Comparison of ENCODE assay signal across 1 cellular context in the genomic region with DNA sequence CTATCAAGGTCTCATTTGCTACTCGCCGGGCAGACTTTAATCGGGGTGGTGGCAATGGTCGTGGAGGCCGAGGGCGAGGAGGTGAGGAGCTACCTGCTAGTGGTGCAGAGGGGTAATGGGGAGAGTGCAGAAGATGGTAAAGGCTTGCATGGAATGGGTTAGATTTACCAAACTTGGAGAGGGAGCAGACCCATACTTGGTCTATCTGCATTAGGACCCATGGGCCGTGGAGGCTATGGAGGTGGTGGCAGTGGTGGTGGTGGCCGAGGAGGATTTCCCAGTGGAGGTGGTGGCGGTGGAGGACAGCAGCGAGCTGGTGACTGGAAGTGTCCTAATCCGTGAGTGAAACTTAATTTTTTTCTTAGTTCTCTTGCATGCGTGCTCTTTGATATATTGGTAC.
TF ChIP-seq lines count a peak whose summit lies in the region.

No MANE protein-coding gene starts in this region.

TF ChIP-seq in K562, 482 proteins besides CTCF, POLR2A, EP300 and RAD21 (continues in another document):
- no peak for TF ChIP-seq ZNF253 (CRISPR knock-in tag; conservative IDR thresholded peaks at IDR 0.05)
- TF ChIP-seq ZNF3 (CRISPR knock-in tag; IDR thresholded peaks at IDR 0.05): no peak
- no peak for TF ChIP-seq NCOA2 (IDR thresholded peaks at IDR 0.05; ENCODE audit: partially characterized antibody in 2 of 2)
- TF ChIP-seq TOE1 (IDR thresholded peaks at IDR 0.05; ENCODE audit: borderline replicate concordance): no peak
- no peak for TF ChIP-seq TOE1 (CRISPR knock-in tag; IDR thresholded peaks at IDR 0.05; ENCODE audit: borderline replicate concordance, low read depth)
- TF ChIP-seq, protein P1, sequence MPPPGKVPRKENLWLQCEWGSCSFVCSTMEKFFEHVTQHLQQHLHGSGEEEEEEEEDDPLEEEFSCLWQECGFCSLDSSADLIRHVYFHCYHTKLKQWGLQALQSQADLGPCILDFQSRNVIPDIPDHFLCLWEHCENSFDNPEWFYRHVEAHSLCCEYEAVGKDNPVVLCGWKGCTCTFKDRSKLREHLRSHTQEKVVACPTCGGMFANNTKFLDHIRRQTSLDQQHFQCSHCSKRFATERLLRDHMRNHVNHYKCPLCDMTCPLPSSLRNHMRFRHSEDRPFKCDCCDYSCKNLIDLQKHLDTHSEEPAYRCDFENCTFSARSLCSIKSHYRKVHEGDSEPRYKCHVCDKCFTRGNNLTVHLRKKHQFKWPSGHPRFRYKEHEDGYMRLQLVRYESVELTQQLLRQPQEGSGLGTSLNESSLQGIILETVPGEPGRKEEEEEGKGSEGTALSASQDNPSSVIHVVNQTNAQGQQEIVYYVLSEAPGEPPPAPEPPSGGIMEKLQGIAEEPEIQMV (tag; conservative IDR thresholded peaks at IDR 0.05; ENCODE audit: low read depth): no peak
- TF ChIP-seq HNRNPH1 (optimal IDR thresholded peaks at IDR 0.05; ENCODE audit: low read depth, low read length): no peak
- TF ChIP-seq FOXA1 (IDR thresholded peaks at IDR 0.05; ENCODE audit: borderline replicate concordance): no peak
- TF ChIP-seq DDX20 (tag; IDR thresholded peaks at IDR 0.05; ENCODE audit: low read depth): no peak
- TF ChIP-seq E2F1 (CRISPR knock-in tag; IDR thresholded peaks at IDR 0.05): no peak
- TF ChIP-seq, protein P2, sequence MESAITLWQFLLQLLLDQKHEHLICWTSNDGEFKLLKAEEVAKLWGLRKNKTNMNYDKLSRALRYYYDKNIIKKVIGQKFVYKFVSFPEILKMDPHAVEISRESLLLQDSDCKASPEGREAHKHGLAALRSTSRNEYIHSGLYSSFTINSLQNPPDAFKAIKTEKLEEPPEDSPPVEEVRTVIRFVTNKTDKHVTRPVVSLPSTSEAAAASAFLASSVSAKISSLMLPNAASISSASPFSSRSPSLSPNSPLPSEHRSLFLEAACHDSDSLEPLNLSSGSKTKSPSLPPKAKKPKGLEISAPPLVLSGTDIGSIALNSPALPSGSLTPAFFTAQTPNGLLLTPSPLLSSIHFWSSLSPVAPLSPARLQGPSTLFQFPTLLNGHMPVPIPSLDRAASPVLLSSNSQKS (CRISPR knock-in tag; IDR thresholded peaks at IDR 0.05): no peak
- TF ChIP-seq ZNF780A (CRISPR knock-in tag; IDR thresholded peaks at IDR 0.05): no peak
- no peak for TF ChIP-seq TFAP4 (CRISPR knock-in tag; IDR thresholded peaks at IDR 0.05; ENCODE audit: borderline replicate concordance)
- TF ChIP-seq, protein P3, sequence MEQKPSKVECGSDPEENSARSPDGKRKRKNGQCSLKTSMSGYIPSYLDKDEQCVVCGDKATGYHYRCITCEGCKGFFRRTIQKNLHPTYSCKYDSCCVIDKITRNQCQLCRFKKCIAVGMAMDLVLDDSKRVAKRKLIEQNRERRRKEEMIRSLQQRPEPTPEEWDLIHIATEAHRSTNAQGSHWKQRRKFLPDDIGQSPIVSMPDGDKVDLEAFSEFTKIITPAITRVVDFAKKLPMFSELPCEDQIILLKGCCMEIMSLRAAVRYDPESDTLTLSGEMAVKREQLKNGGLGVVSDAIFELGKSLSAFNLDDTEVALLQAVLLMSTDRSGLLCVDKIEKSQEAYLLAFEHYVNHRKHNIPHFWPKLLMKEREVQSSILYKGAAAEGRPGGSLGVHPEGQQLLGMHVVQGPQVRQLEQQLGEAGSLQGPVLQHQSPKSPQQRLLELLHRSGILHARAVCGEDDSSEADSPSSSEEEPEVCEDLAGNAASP (IDR thresholded peaks at IDR 0.05): no peak
- TF ChIP-seq ZNF354B (CRISPR knock-in tag; IDR thresholded peaks at IDR 0.05): no peak
- no peak for TF ChIP-seq ERF (CRISPR knock-in tag; IDR thresholded peaks at IDR 0.05)
- no peak for TF ChIP-seq LEF1 (IDR thresholded peaks at IDR 0.05)
- TF ChIP-seq NCOA4 (IDR thresholded peaks at IDR 0.05; ENCODE audit: partially characterized antibody): no peak
- peak; percentile 65; the same call in 1 of the 2 replicates for TF ChIP-seq POLR2AphosphoS2 (IDR thresholded peaks at IDR 0.05; ENCODE audit: low read length)
- TF ChIP-seq ZBTB1 (CRISPR knock-in tag; IDR thresholded peaks at IDR 0.05; ENCODE audit: borderline replicate concordance, low read depth): no peak
- TF ChIP-seq HDAC2 (IDR thresholded peaks at IDR 0.05): no peak
- no peak for TF ChIP-seq KDM5B (IDR thresholded peaks at IDR 0.05; ENCODE audit: insufficient replicate concordance, low read depth, low read length)
- TF ChIP-seq NFYB (IDR thresholded peaks at IDR 0.05; ENCODE audit: extremely low read depth, insufficient read length): no peak
- no peak for TF ChIP-seq FOSL1 (tag; conservative IDR thresholded peaks at IDR 0.05)
- TF ChIP-seq NCOA6 (IDR thresholded peaks at IDR 0.05): no peak
- TF ChIP-seq ZNF41 (CRISPR knock-in tag; conservative IDR thresholded peaks at IDR 0.05): no peak
- TF ChIP-seq, protein P4, sequence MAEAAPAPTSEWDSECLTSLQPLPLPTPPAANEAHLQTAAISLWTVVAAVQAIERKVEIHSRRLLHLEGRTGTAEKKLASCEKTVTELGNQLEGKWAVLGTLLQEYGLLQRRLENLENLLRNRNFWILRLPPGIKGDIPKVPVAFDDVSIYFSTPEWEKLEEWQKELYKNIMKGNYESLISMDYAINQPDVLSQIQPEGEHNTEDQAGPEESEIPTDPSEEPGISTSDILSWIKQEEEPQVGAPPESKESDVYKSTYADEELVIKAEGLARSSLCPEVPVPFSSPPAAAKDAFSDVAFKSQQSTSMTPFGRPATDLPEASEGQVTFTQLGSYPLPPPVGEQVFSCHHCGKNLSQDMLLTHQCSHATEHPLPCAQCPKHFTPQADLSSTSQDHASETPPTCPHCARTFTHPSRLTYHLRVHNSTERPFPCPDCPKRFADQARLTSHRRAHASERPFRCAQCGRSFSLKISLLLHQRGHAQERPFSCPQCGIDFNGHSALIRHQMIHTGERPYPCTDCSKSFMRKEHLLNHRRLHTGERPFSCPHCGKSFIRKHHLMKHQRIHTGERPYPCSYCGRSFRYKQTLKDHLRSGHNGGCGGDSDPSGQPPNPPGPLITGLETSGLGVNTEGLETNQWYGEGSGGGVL (CRISPR knock-in tag; IDR thresholded peaks at IDR 0.05): no peak
- TF ChIP-seq RNF2 (IDR thresholded peaks at IDR 0.05): no peak
- TF ChIP-seq ZNF76 (CRISPR knock-in tag; IDR thresholded peaks at IDR 0.05; ENCODE audit: borderline replicate concordance): no peak
- TF ChIP-seq BDP1 (IDR thresholded peaks at IDR 0.05; ENCODE audit: insufficient read depth, insufficient read length): no peak
- TF ChIP-seq, protein P5, sequence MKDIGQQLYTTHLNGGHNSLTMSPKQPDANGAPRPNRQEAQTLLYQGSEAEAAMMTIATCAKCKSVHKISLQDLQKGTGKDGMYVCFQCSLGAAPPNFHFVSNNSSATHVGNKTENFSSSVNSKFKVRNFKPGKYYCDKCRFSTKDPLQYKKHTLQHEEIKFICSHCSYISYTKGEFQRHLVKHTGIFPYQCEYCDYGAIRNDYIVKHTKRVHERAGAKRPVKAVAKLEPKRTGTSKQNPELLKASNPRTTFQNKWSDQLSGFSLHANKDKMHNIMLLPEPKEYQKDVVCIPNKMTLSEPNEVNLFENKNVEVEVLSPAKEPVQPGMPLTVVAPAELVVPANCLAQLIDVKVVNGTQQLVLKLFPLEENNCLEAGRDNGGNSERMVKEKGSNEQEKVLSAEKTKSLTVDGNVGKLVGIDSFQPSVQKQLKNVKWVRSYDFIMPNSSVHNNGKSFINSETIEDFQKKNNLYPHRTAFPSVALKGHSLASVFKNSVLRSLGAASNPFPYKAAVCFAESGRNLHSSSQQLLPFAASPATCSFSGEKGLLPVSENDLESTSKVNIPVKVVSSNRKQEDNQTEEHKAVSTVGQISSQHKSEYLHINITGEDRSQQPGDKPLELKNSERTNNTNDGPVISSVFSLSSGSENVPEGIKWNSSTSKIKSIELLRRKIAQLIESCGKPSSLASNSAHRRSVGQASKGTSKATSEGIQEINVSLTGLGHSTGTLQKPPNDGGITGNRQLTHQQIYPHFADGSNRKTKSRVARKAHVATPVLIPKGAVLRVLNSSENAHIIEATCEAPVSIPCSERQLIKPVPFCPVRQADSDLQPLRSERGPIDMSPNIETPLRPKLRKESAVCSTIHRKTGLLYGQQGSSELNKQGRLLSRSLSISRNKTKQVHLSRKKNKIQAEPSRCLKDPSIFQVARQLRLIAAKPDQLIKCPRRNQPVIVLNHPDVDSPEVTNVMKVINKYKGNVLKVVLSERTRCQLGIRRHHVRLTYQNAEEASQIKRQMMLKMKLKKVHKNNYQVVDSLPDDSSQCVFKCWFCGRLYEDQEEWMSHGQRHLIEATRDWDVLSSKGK (CRISPR knock-in tag; IDR thresholded peaks at IDR 0.05): no peak
- TF ChIP-seq FOXK2 (conservative IDR thresholded peaks at IDR 0.05 in 1 of 2, IDR thresholded peaks at IDR 0.05 in 1 of 2; ENCODE audit: low read depth in 2 of 2): no peak
- peak; percentile 24 for TF ChIP-seq POLR2B (IDR thresholded peaks at IDR 0.05; ENCODE audit: low read depth, partially characterized antibody)
- TF ChIP-seq ZNF124 (CRISPR knock-in tag; IDR thresholded peaks at IDR 0.05): no peak
- no peak for TF ChIP-seq OTX1 (CRISPR knock-in tag; IDR thresholded peaks at IDR 0.05)
- TF ChIP-seq ELF2 (CRISPR knock-in tag; IDR thresholded peaks at IDR 0.05): no peak
- TF ChIP-seq RBFOX2 (IDR thresholded peaks at IDR 0.05; ENCODE audit: low read depth, low read length): peak; percentile 32; the same call in 1 of the 2 replicates
- peak; percentile 71 for TF ChIP-seq SUPT5H (IDR thresholded peaks at IDR 0.05)
- TF ChIP-seq HNRNPUL1 (IDR thresholded peaks at IDR 0.05; ENCODE audit: low read length): no peak
- TF ChIP-seq, protein P6, sequence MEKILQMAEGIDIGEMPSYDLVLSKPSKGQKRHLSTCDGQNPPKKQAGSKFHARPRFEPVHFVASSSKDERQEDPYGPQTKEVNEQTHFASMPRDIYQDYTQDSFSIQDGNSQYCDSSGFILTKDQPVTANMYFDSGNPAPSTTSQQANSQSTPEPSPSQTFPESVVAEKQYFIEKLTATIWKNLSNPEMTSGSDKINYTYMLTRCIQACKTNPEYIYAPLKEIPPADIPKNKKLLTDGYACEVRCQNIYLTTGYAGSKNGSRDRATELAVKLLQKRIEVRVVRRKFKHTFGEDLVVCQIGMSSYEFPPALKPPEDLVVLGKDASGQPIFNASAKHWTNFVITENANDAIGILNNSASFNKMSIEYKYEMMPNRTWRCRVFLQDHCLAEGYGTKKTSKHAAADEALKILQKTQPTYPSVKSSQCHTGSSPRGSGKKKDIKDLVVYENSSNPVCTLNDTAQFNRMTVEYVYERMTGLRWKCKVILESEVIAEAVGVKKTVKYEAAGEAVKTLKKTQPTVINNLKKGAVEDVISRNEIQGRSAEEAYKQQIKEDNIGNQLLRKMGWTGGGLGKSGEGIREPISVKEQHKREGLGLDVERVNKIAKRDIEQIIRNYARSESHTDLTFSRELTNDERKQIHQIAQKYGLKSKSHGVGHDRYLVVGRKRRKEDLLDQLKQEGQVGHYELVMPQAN (IDR thresholded peaks at IDR 0.05; ENCODE audit: borderline replicate concordance): no peak
- TF ChIP-seq ZNF436 (CRISPR knock-in tag; IDR thresholded peaks at IDR 0.05): no peak
- TF ChIP-seq ZBTB17 (CRISPR knock-in tag; IDR thresholded peaks at IDR 0.05): no peak
- peak; percentile 12; the same call in 1 of the 2 replicates for TF ChIP-seq POLR2G (IDR thresholded peaks at IDR 0.05; ENCODE audit: low read depth, low read length)
- TF ChIP-seq L3MBTL2 (IDR thresholded peaks at IDR 0.05): no peak
- no peak for TF ChIP-seq CCNT2 (IDR thresholded peaks at IDR 0.05; ENCODE audit: borderline replicate concordance, extremely low read depth, insufficient read length, low read depth, low read length)
- no peak for TF ChIP-seq CBFB (CRISPR knock-in tag; IDR thresholded peaks at IDR 0.05)
- TF ChIP-seq, protein P7, sequence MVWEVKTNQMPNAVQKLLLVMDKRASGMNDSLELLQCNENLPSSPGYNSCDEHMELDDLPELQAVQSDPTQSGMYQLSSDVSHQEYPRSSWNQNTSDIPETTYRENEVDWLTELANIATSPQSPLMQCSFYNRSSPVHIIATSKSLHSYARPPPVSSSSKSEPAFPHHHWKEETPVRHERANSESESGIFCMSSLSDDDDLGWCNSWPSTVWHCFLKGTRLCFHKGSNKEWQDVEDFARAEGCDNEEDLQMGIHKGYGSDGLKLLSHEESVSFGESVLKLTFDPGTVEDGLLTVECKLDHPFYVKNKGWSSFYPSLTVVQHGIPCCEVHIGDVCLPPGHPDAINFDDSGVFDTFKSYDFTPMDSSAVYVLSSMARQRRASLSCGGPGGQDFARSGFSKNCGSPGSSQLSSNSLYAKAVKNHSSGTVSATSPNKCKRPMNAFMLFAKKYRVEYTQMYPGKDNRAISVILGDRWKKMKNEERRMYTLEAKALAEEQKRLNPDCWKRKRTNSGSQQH (CRISPR knock-in tag; IDR thresholded peaks at IDR 0.05): peak; percentile 68; the same call in 1 of the 2 replicates
- no peak for TF ChIP-seq NFRKB (IDR thresholded peaks at IDR 0.05; ENCODE audit: low read depth)
- no peak for TF ChIP-seq ATF7 (IDR thresholded peaks at IDR 0.05)
- TF ChIP-seq HMGN3 (IDR thresholded peaks at IDR 0.05; ENCODE audit: borderline replicate concordance, extremely low read depth, insufficient read length, low read depth, low read length): no peak
- TF ChIP-seq ZFX (CRISPR knock-in tag; IDR thresholded peaks at IDR 0.05): no peak
